In genomic region chr10:89813546-89813945, GRCh38 we compare ENCODE assay signal across 17 cellular contexts.
"Had no signal": no experiment of that assay in that cellular context is flagged by ENCODE, and none has a peak within 500 bp of the region (broad histone marks: within the 10 kb centered on the region; RNA-seq: fewer than 3 reads in every experiment).

No MANE protein-coding gene starts in this region.

- H3K27ac ChIP-seq: dorsolateral prefrontal cortex, epithelial cell of prostate, foreskin keratinocyte, lower lobe of right lung, neutrophil, spleen had no signal

- H3K27me3 ChIP-seq: dorsolateral prefrontal cortex, foreskin keratinocyte, spleen had no signal

- DNase-seq: activated CD4-positive, alpha-beta T cell treated with anti-CD3 and anti-CD28 coated beads for 36 hours; activated CD4-positive, alpha-beta T cell treated with anti-CD3 and anti-CD28 coated beads, Interleukin-2, amount 50 U/mL, for 48 hours; activated naive CD4-positive, alpha-beta T cell treated with Interleukin-2 at 50 U/mL for 16 hours; activated naive CD8-positive, alpha-beta T cell treated with anti-CD3 and anti-CD28 coated beads, Interleukin-2, amount 10 ng/mL, durations not matched to agents 7 days and 5 days; amygdala; dorsolateral prefrontal cortex; endodermal cell; foreskin keratinocyte; hippocampal formation; left colon; lower lobe of right lung; spleen; stimulated activated naive B cell treated with anti-CD40 and anti-IgM and Interleukin-4, amounts not matched to agents 10 μg/mL and 1 μg/mL and 100 μg/mL, for 72 hours had no signal

- H3K4me3 ChIP-seq: dorsolateral prefrontal cortex, lower lobe of right lung, spleen had no signal

- H3K36me3 ChIP-seq: lower lobe of right lung, neutrophil, spleen had no signal

- H3K9me3 ChIP-seq: lower lobe of right lung, neutrophil had no signal

- ATAC-seq: activated CD4-positive, alpha-beta T cell treated with anti-CD3 and anti-CD28 coated beads for 36 hours; foreskin keratinocyte; left colon; lower lobe of right lung; natural killer cell treated with Interleukin-12 subunit alpha and Interleukin-12 subunit beta and Interleukin-15 and Interleukin-18, amount 100 ng/mL, for 72 hours; stimulated activated naive B cell treated with anti-CD40 and anti-IgM and Interleukin-4, amounts not matched to agents 10 μg/mL and 1 μg/mL and 100 μg/mL, for 72 hours; WTC11 had no signal

- H3K4me1 ChIP-seq: foreskin keratinocyte, lower lobe of right lung, spleen had no signal
